In the genomic region with DNA sequence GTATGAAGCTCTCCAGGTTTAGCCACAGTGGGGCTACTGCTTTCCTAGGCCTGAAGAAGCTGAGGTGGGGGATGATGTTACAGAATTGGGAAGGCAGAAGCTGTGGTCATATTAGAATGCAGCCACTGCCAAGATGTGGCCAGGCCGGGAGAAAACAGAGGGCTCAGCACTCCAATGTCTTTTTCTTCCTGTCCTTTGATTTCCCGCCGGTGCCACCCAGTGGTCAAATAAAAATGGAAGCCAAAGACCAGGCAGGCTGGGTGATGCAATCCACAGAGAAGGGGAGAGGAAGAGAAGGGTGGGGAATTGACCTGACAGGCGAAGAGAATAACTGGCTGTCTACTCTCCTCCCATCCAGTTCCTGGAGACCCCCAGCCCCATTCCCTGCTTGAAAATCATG, we compare ENCODE assay signal across 9 cellular contexts.
DNase-seq lines count a peak whose midpoint lies in the region; ATAC-seq and TF ChIP-seq lines count a peak whose summit lies in the region.
"Had no signal": no experiment of that assay in that cellular context is flagged by ENCODE, and none has a peak within 500 bp of the region (broad histone marks: within the 10 kb centered on the region; RNA-seq: fewer than 3 reads in every experiment).

No MANE protein-coding gene starts in this region.

- no peaks in the 10 kb centered on the region for H3K36me3 ChIP-seq in naive thymus-derived CD4-positive, alpha-beta T cell (ENCODE audit: control insufficient read depth in 2 of 3, insufficient read depth in 3 of 3, low read length in 3 of 3)

- no peak for ATAC-seq in naive thymus-derived CD4-positive, alpha-beta T cell

- no peak overlapping the region for H3K4me3 Mint-ChIP-seq in nephron progenitor cell
- no peak overlapping the region for H3K4me3 Mint-ChIP-seq in naive thymus-derived CD4-positive, alpha-beta T cell
- H3K4me3 Mint-ChIP-seq: CD4-positive, CD25-positive, alpha-beta regulatory T cell had no signal

- POLR2A ChIA-PET in naive thymus-derived CD4-positive, alpha-beta T cell (lab: Charles Lee): no interaction called here

- no peaks in the 10 kb centered on the region for H3K9me3 Mint-ChIP-seq in nephron progenitor cell
- peaks cover 0 to 5% (median 0%) of the 10 kb centered on the region in 11 donors for H3K9me3 Mint-ChIP-seq in naive thymus-derived CD4-positive, alpha-beta T cell

- no peaks in the 10 kb centered on the region for H3K27me3 Mint-ChIP-seq in nephron progenitor cell (ENCODE audit: low read depth, poor library complexity)
- peaks cover 3 to 36% (median 29%) of the 10 kb centered on the region in 5 donors for H3K27me3 Mint-ChIP-seq in naive thymus-derived CD4-positive, alpha-beta T cell
- H3K27me3 Mint-ChIP-seq: CD4-positive, CD25-positive, alpha-beta regulatory T cell had no signal

- no peaks in the 10 kb centered on the region for H3K36me3 Mint-ChIP-seq in nephron progenitor cell (ENCODE audit: low read depth)
- H3K36me3 Mint-ChIP-seq in naive thymus-derived CD4-positive, alpha-beta T cell: no peaks in the 10 kb centered on the region
- H3K36me3 Mint-ChIP-seq: CD4-positive, CD25-positive, alpha-beta regulatory T cell had no signal

- H3K27ac ChIP-seq in naive thymus-derived CD4-positive, alpha-beta T cell (ENCODE audit: low read depth, low read length): no peak overlapping the region

- intact Hi-C loops in naive thymus-derived CD4-positive, alpha-beta T cell (cut with micrococcal nuclease): no loop called here

- H3K27me3 ChIP-seq in naive thymus-derived CD4-positive, alpha-beta T cell (ENCODE audit: control insufficient read depth in 2 of 2, insufficient read depth in 2 of 2, low read length in 2 of 2): no peaks in the 10 kb centered on the region

- no peak overlapping the region for H3K4me3 ChIP-seq in naive thymus-derived CD4-positive, alpha-beta T cell (ENCODE audit: low read length)

- DNase-seq in NCI-H2196 (lab: John Stamatoyannopoulos, UW; ENCODE audit: unreplicated experiment) (peak; percentile 4), NCI-H2196 treated with DMSO at 0.1 percent for 48 hours (lab: John Stamatoyannopoulos, UW; ENCODE audit: unreplicated experiment) (no peak), HuH-7 (ENCODE audit: low spot score) (peak; percentile 45), amygdala (lab: John Stamatoyannopoulos, UW) (peak in 37 of 56 donors; percentile 0 to 67 (median 21)), nephron progenitor cell (peak; percentile 33), GF-D8 (lab: John Stamatoyannopoulos, UW) (no peak)
- DNase-seq in naive thymus-derived CD4-positive, alpha-beta T cell: no peak
- DNase-seq in central memory CD4-positive, alpha-beta T cell: no peak
- DNase-seq: CD4-positive, CD25-positive, alpha-beta regulatory T cell had no signal

- CTCF ChIA-PET in naive thymus-derived CD4-positive, alpha-beta T cell (lab: Charles Lee): no interaction called here

- H3K9me3 ChIP-seq in naive thymus-derived CD4-positive, alpha-beta T cell (ENCODE audit: control insufficient read depth in 2 of 3, low read length in 3 of 3): no peaks in the 10 kb centered on the region

- H3K4me1 Mint-ChIP-seq in nephron progenitor cell: peaks cover 22% of the 10 kb centered on the region
- no peaks in the 10 kb centered on the region for H3K4me1 Mint-ChIP-seq in naive thymus-derived CD4-positive, alpha-beta T cell
- H3K4me1 Mint-ChIP-seq: CD4-positive, CD25-positive, alpha-beta regulatory T cell had no signal

- peak; percentile 19 for TF ChIP-seq CTCF in nephron progenitor cell (IDR thresholded peaks at IDR 0.05)

- H3K27ac Mint-ChIP-seq in nephron progenitor cell: peak overlapping the region; percentile 34
- no peak overlapping the region for H3K27ac Mint-ChIP-seq in naive thymus-derived CD4-positive, alpha-beta T cell
- H3K27ac Mint-ChIP-seq: CD4-positive, CD25-positive, alpha-beta regulatory T cell had no signal

- no peaks in the 10 kb centered on the region for H3K4me1 ChIP-seq in naive thymus-derived CD4-positive, alpha-beta T cell (ENCODE audit: control insufficient read depth in 2 of 2, insufficient read depth in 2 of 2, low read length in 2 of 2)

Comparison
In these comparisons a context has a peak if more than half of its experiments do, and no peak if none do; other contexts are left out.
1. DNase-seq: peak in NCI-H2196 (single experiment), HuH-7 (single experiment), amygdala (37 of 56) and nephron progenitor cell (single experiment); none in NCI-H2196 treated with DMSO at 0.1 percent for 48 hours (single experiment), GF-D8 (single experiment), naive thymus-derived CD4-positive, alpha-beta T cell (0 of 9) and central memory CD4-positive, alpha-beta T cell (single experiment).